9 cellular contexts compared by ENCODE assay signal in genomic region chr6:52536424-52536916, GRCh38. TPM values are rescaled to one million over a fixed set of nuclear protein-coding genes. Genes with fewer than 3 reads are reported as not detected.
DNase-seq lines count a peak whose midpoint lies in the region; ATAC-seq and TF ChIP-seq lines count a peak whose summit lies in the region.
"Had no signal": no experiment of that assay in that cellular context is flagged by ENCODE, and none has a peak within 500 bp of the region (broad histone marks: within the 10 kb centered on the region; RNA-seq: fewer than 3 reads in every experiment).

No MANE protein-coding gene starts in this region.

- TF ChIP-seq CTCF in GM12872 (IDR thresholded peaks at IDR 0.05; ENCODE audit: insufficient read depth, low read depth, low read length) (peak; percentile 35; the same call in 1 of the 3 replicates), ascending aorta (IDR thresholded peaks at IDR 0.05) (no peak), colonic mucosa (IDR thresholded peaks at IDR 0.05) (no peak)

- H3K9me3 ChIP-seq in ascending aorta (no peaks in the 10 kb centered on the region), colonic mucosa (no peaks in the 10 kb centered on the region)
- H3K9me3 ChIP-seq: thoracic aorta had no signal

- intact Hi-C loops in ascending aorta (cut with DNase I) = no loop called here
- intact Hi-C loops in colonic mucosa (cut with DNase I) = no loop called here

- H3K27ac ChIP-seq in ascending aorta (peak overlapping the region; percentile 17 to 36), colonic mucosa (no peak overlapping the region)

- H3K27me3 ChIP-seq in ascending aorta (no peaks in the 10 kb centered on the region), colonic mucosa (no peaks in the 10 kb centered on the region)

- H3K4me3 ChIP-seq in ascending aorta (no peak overlapping the region), colonic mucosa (no peak overlapping the region)
- H3K4me3 ChIP-seq: thoracic aorta had no signal

- H3K4me1 ChIP-seq in ascending aorta = peaks cover 5 to 55% of the 10 kb centered on the region in 2 donors
- H3K4me1 ChIP-seq in colonic mucosa = peaks cover 2% of the 10 kb centered on the region

- H3K9ac ChIP-seq in colonic mucosa (ENCODE audit: low read depth in 2 of 2, low read length in 2 of 2) = no peak overlapping the region

- H3K36me3 ChIP-seq in ascending aorta = peaks cover 12 to 19% of the 10 kb centered on the region in 2 donors
- H3K36me3 ChIP-seq in colonic mucosa = no peaks in the 10 kb centered on the region

- DNase-seq in ascending aorta (ENCODE audit: low spot score in 2 of 2) = no peak
- DNase-seq in Kasumi-1 (lab: John Stamatoyannopoulos, UW) = no peak
- no peak for DNase-seq in EL
- DNase-seq in colonic mucosa = no peak
- DNase-seq in NCI-H1436 (lab: John Stamatoyannopoulos, UW) = no peak

- peak; percentile 29 for ATAC-seq in GM19467 (IDR thresholded peaks at IDR 0.05; ENCODE audit: unreplicated experiment)
- ATAC-seq in HG03025 (IDR thresholded peaks at IDR 0.05; ENCODE audit: low FRiP score, unreplicated experiment) = peak; percentile 72

RNA-seq across cellular contexts. Expression of gene TRAM2, which starts 40.4 kb away (rescaled TPM):
- total RNA-seq in ascending aorta = 32.6 TPM
- total RNA-seq in colonic mucosa = 10 to 100 TPM; 19.1 to 21.2 TPM
